Comparison of ENCODE assay signal across 10 cellular contexts in genomic region chr10:48496831-48497792, GRCh38.
A peak's percentile ranks its signal among the peaks of the same experiment; 100 is the strongest.
DNase-seq lines count a peak whose midpoint lies in the region; TF ChIP-seq lines count a peak whose summit lies in the region.
"Had no signal": no experiment of that assay in that cellular context is flagged by ENCODE, and none has a peak within 500 bp of the region (broad histone marks: within the 10 kb centered on the region; RNA-seq: fewer than 3 reads in every experiment).

No MANE protein-coding gene starts in this region.

- DNase-seq in GM04504 (ENCODE audit: low read depth) (peak; percentile 49), SJSA1 (ENCODE audit: low read depth in 1 of 2, low spot score in 2 of 2) (peak; percentile 28 to 52), fibroblast of peridontal ligament (ENCODE audit: extremely low read depth) (peak; percentile 72), pulmonary artery endothelial cell (ENCODE audit: low read depth, low spot score) (peak; percentile 29), cerebellar cortex (ENCODE audit: low spot score) (no peak), GM10266 (ENCODE audit: extremely low spot score) (no peak), putamen (ENCODE audit: low spot score) (no peak), 8988T (no peak)
- DNase-seq: MM.1S; stimulated activated naive B cell treated with anti-CD40 and anti-IgM and Interleukin-4, amounts not matched to agents 10 μg/mL and 1 μg/mL and 100 μg/mL, for 72 hours had no signal

- no peak for TF ChIP-seq CTCF in GM10266 (IDR thresholded peaks at IDR 0.05; ENCODE audit: control insufficient read depth, insufficient read depth, low read depth, missing control alignments)

- H3K9me3 ChIP-seq in SJSA1 (replicated peaks), result no peaks in the 10 kb centered on the region

- H3K27ac ChIP-seq in SJSA1, result no peak overlapping the region

- no peaks in the 10 kb centered on the region for H3K27me3 ChIP-seq in SJSA1 (replicated peaks)

- H3K4me3 ChIP-seq in SJSA1, result no peak overlapping the region

- no peaks in the 10 kb centered on the region for H3K36me3 ChIP-seq in SJSA1

- peaks cover 9% of the 10 kb centered on the region for H3K4me1 ChIP-seq in SJSA1 (replicated peaks)

Comparison
In these comparisons a context has a peak if more than half of its experiments do, and no peak if none do; other contexts are left out.
1. DNase-seq: peak in GM04504 (single experiment), SJSA1 (2 of 2), fibroblast of peridontal ligament (single experiment) and pulmonary artery endothelial cell (single experiment); none in cerebellar cortex (single experiment), GM10266 (single experiment), putamen (single experiment) and 8988T (single experiment).